ENCODE assay signal across 27 cellular contexts in genomic region chr12:54002915-54003339, GRCh38.
DNase-seq lines count a peak whose midpoint lies in the region; ATAC-seq and TF ChIP-seq lines count a peak whose summit lies in the region.
"Had no signal": no experiment of that assay in that cellular context is flagged by ENCODE, and none has a peak within 500 bp of the region (broad histone marks: within the 10 kb centered on the region; RNA-seq: fewer than 3 reads in every experiment).

No MANE protein-coding gene starts in this region.

- no peak for DNase-seq in adipocyte (ENCODE audit: low read depth)
- DNase-seq in activated naive CD4-positive, alpha-beta T cell treated with anti-CD3 and anti-CD28 coated beads, Interleukin-2, amount 50 U/mL, for 16 hours: no peak
- DNase-seq: activated CD4-positive, alpha-beta T cell treated with anti-CD3 and anti-CD28 coated beads for 48 hours; activated naive CD4-positive, alpha-beta T cell treated with anti-CD3 and anti-CD28 coated beads, Interleukin-2, amount 10 ng/mL, durations not matched to agents 7 days and 5 days; anterior cingulate cortex; effector CD4-positive, alpha-beta T cell; KBM-7; left lung; NCI-H1092 treated with DMSO at 0.1 percent for 48 hours; NCI-H1694 treated with DMSO at 0.1 percent for 48 hours; NCI-H446; NCI-H82; SIG-M5; stimulated activated naive CD4-positive, alpha-beta T cell; uterus; WERI-Rb-1 had no signal

- H3K4me1 Mint-ChIP-seq in nephron: peaks cover 75% of the 10 kb centered on the region

- no peaks in the 10 kb centered on the region for H3K9me3 ChIP-seq in adipocyte (ENCODE audit: control insufficient read depth, low read length)
- no peaks in the 10 kb centered on the region for H3K9me3 ChIP-seq in subcutaneous abdominal adipose tissue (ENCODE audit: control insufficient read depth in 5 of 5, low read length in 5 of 5)
- H3K9me3 ChIP-seq: left lung, neutrophil, prostate gland, uterus had no signal

- H3K4me1 ChIP-seq in adipocyte (ENCODE audit: control insufficient read depth, insufficient read depth, low read length) (peaks cover 60% of the 10 kb centered on the region), subcutaneous abdominal adipose tissue (ENCODE audit: control insufficient read depth in 5 of 5, insufficient read depth in 5 of 5, low read length in 5 of 5) (peaks cover 4 to 92% (median 82%) of the 10 kb centered on the region in 5 donors)
- H3K4me1 ChIP-seq: prostate gland had no signal

- peaks cover 28% of the 10 kb centered on the region for H3K36me3 Mint-ChIP-seq in nephron (ENCODE audit: low read depth)
- H3K36me3 Mint-ChIP-seq: memory B cell had no signal

- H3K27ac ChIP-seq in C4-2B (peak overlapping the region; percentile 46), subcutaneous abdominal adipose tissue (ENCODE audit: low read depth, low read length) (peak overlapping the region; percentile 98)
- H3K27ac ChIP-seq: cardiac muscle cell, left lung, neutrophil, prostate gland, uterus had no signal

- peak overlapping the region; percentile 95 to 100 (median 100) for H3K27ac Mint-ChIP-seq in nephron
- H3K27ac Mint-ChIP-seq: activated naive CD4-positive, alpha-beta T cell treated with anti-CD3 and anti-CD28 coated beads, Interleukin-2, amount 10 ng/mL, durations not matched to agents 7 days and 5 days; activated T-helper 17 cell treated with anti-CD3 and anti-CD28 coated beads, Interleukin-2, amount 50 U/mL, for 72 hours; memory B cell had no signal

- H3K4me3 ChIP-seq in adipocyte (ENCODE audit: low read length) (peak overlapping the region; percentile 94), subcutaneous abdominal adipose tissue (ENCODE audit: low read depth in 1 of 5, low read length in 5 of 5) (peak overlapping the region in 2 of 5 donors; percentile 68 to 74)
- H3K4me3 ChIP-seq: cardiac muscle cell, left lung, prostate gland, skin epidermis, uterus had no signal

- H3K9ac ChIP-seq in adipocyte (ENCODE audit: low read length) (peak overlapping the region; percentile 96), subcutaneous abdominal adipose tissue (ENCODE audit: low read length in 5 of 5) (peak overlapping the region in 4 of 5 donors; percentile 0 to 98 (median 68))

- H3K27me3 ChIP-seq in adipocyte (replicated peaks; ENCODE audit: control insufficient read depth, insufficient read depth, low read length) (no peaks in the 10 kb centered on the region), subcutaneous abdominal adipose tissue (ENCODE audit: control insufficient read depth in 5 of 5, insufficient read depth in 4 of 5, low read length in 5 of 5) (peaks cover 2 to 50% (median 26%) of the 10 kb centered on the region in 5 donors)

- peak overlapping the region; percentile 95 to 99 (median 96) for H3K4me3 Mint-ChIP-seq in nephron
- H3K4me3 Mint-ChIP-seq: activated naive CD4-positive, alpha-beta T cell treated with anti-CD3 and anti-CD28 coated beads, Interleukin-2, amount 10 ng/mL, durations not matched to agents 7 days and 5 days; activated T-helper 17 cell treated with anti-CD3 and anti-CD28 coated beads, Interleukin-2, amount 50 U/mL, for 72 hours; memory B cell had no signal

- H3K36me3 ChIP-seq in adipocyte (ENCODE audit: control insufficient read depth, insufficient read depth, low read length, severe bottlenecking) (peaks cover 6% of the 10 kb centered on the region), subcutaneous abdominal adipose tissue (ENCODE audit: control insufficient read depth in 5 of 5, insufficient read depth in 5 of 5, low read length in 5 of 5) (no peaks in the 10 kb centered on the region)
- H3K36me3 ChIP-seq: cardiac muscle cell, left lung, neutrophil, prostate gland, uterus had no signal

- TF ChIP-seq CTCF in C4-2B (conservative IDR thresholded peaks at IDR 0.05) (no peak), nephron (IDR thresholded peaks at IDR 0.05; ENCODE audit: unreplicated experiment in 3 of 3) (no peak)

- peaks cover 41% of the 10 kb centered on the region for H3K27me3 Mint-ChIP-seq in nephron (ENCODE audit: low read depth)

- H3K9me3 Mint-ChIP-seq in nephron: no peaks in the 10 kb centered on the region
- H3K9me3 Mint-ChIP-seq: activated naive CD4-positive, alpha-beta T cell treated with anti-CD3 and anti-CD28 coated beads, Interleukin-2, amount 10 ng/mL, durations not matched to agents 7 days and 5 days; activated T-helper 17 cell treated with anti-CD3 and anti-CD28 coated beads, Interleukin-2, amount 50 U/mL, for 72 hours; memory B cell had no signal

- no peak for ATAC-seq in HG02870 (IDR thresholded peaks at IDR 0.05; ENCODE audit: unreplicated experiment)
- ATAC-seq in HG03025 (IDR thresholded peaks at IDR 0.05; ENCODE audit: low FRiP score, unreplicated experiment): no peak
- ATAC-seq: activated T-helper 17 cell treated with anti-CD3 and anti-CD28 coated beads, Interleukin-2, amount 50 U/mL, for 72 hours; left lung had no signal
